ENCODE assay signal across 10 cellular contexts in genomic region chr3:137767146-137768020, GRCh38. TPM values are rescaled to one million over a fixed set of nuclear protein-coding genes. Genes with fewer than 3 reads are reported as not detected.
A peak's percentile ranks its signal among the peaks of the same experiment; 100 is the strongest.
DNase-seq lines count a peak whose midpoint lies in the region; ATAC-seq and TF ChIP-seq lines count a peak whose summit lies in the region.
"Had no signal": no experiment of that assay in that cellular context is flagged by ENCODE, and none has a peak within 500 bp of the region (broad histone marks: within the 10 kb centered on the region; RNA-seq: fewer than 3 reads in every experiment).

No MANE protein-coding gene starts in this region.

- H3K9me3 ChIP-seq in ascending aorta (no peaks in the 10 kb centered on the region), spleen (peaks cover 0 to 5% (median 0%) of the 10 kb centered on the region in 8 donors)

- no peak for ATAC-seq in HG03378 (IDR thresholded peaks at IDR 0.05; ENCODE audit: unreplicated experiment)
- ATAC-seq in HG02852 (IDR thresholded peaks at IDR 0.05; ENCODE audit: unreplicated experiment): no peak

- H3K27ac ChIP-seq in ascending aorta (no peak overlapping the region), spleen (no peak overlapping the region)
- H3K27ac ChIP-seq: 22Rv1 had no signal

- intact Hi-C loops in ascending aorta (cut with DNase I) (no loop called here), spleen (cut with DNase I; ENCODE audit: low total_unique reads) (no loop called here)

- TF ChIP-seq CTCF in ascending aorta (IDR thresholded peaks at IDR 0.05): no peak
- TF ChIP-seq CTCF in spleen (IDR thresholded peaks at IDR 0.05 in 8 of 11, conservative IDR thresholded peaks at IDR 0.05 in 3 of 11): no peak

- H3K36me3 ChIP-seq in ascending aorta: no peaks in the 10 kb centered on the region
- H3K36me3 ChIP-seq in spleen: no peaks in the 10 kb centered on the region

- WGBS in spleen, 5 donors: 3 to 8% (median 4%) methylated on average over 30 to 36 of the region's 36 CpGs

- peak; percentile 21 for DNase-seq in DMS 273 (lab: John Stamatoyannopoulos, UW; ENCODE audit: unreplicated experiment)
- no peak for DNase-seq in DMS 273 treated with DMSO at 0.1 percent for 48 hours (lab: John Stamatoyannopoulos, UW)
- DNase-seq in ascending aorta (ENCODE audit: low spot score in 2 of 2): no peak
- DNase-seq in left kidney (ENCODE audit: low read depth, low spot score): peak; percentile 28
- DNase-seq in spleen: no peak
- DNase-seq in NCI-H446 treated with DMSO at 0.1 percent for 48 hours (lab: John Stamatoyannopoulos, UW): no peak

- H3K27me3 ChIP-seq in ascending aorta: peaks cover 14% of the 10 kb centered on the region
- H3K27me3 ChIP-seq in spleen (replicated peaks in 1 of 7): peaks cover 16 to 100% (median 99%) of the 10 kb centered on the region in 7 donors

- H3K4me1 ChIP-seq in ascending aorta: peaks cover 3 to 26% of the 10 kb centered on the region in 2 donors
- peaks cover 12 to 70% (median 43%) of the 10 kb centered on the region in 6 donors for H3K4me1 ChIP-seq in spleen

- no peak for TF ChIP-seq POLR2A in spleen (IDR thresholded peaks at IDR 0.05)

- H3K4me3 ChIP-seq in ascending aorta: peak overlapping the region; percentile 43 to 59
- peak overlapping the region in 7 of 8 donors; percentile 15 to 58 (median 30) for H3K4me3 ChIP-seq in spleen

RNA-seq across cellular contexts. Expression of gene SOX14, which starts 3.3 kb away (rescaled TPM):
- total RNA-seq in ascending aorta (not detected), spleen (not detected)
- polyA plus RNA-seq in spleen: not detected
- total RNA-seq: T-helper 1 cell treated with Interleukin-12 subunit alpha and Interleukin-12 subunit beta and Interleukin-4 antibody, amounts not matched to agents 30 ng/mL and 1 ng/mL, for 36 hours had no signal

Comparison
In these comparisons a context has a peak if more than half of its experiments do, and no peak if none do; other contexts are left out.
1. DNase-seq: peak in DMS 273 (single experiment) and left kidney (single experiment); none in DMS 273 treated with DMSO at 0.1 percent for 48 hours (single experiment), ascending aorta (0 of 2), spleen (single experiment) and NCI-H446 treated with DMSO at 0.1 percent for 48 hours (single experiment).